In the genomic region with DNA sequence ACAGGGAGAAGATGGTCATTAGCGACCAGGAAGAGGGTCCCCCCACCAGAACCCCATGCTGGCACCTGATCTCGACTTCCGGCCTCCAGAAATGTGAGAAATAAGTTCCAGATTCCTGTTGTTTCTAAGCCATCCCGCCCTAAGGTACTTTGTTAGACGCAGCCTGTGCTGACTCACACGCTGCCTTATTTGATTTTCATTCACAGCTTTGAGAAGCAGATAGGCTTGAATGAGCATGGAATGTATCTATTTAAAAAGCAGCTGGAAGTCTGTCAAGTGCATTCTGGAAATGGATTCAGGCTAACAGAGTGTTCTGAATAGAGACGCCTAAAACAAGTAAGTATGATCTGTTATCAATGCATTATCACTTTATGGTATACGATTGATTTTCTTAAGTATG, we compare ENCODE assay signal across 12 cellular contexts. TPM values are rescaled to one million over a fixed set of nuclear protein-coding genes. Genes with fewer than 3 reads are reported as not detected.
DNase-seq lines count a peak whose midpoint lies in the region; ATAC-seq and TF ChIP-seq lines count a peak whose summit lies in the region.
"Had no signal": no experiment of that assay in that cellular context is flagged by ENCODE, and none has a peak within 500 bp of the region (broad histone marks: within the 10 kb centered on the region; RNA-seq: fewer than 3 reads in every experiment).

No MANE protein-coding gene starts in this region.

- TF ChIP-seq CTCF in kidney epithelial cell (IDR thresholded peaks at IDR 0.05; ENCODE audit: insufficient read depth, low read length, poor library complexity, severe bottlenecking): no peak
- no peak for TF ChIP-seq CTCF in transverse colon (IDR thresholded peaks at IDR 0.05)

- no peak for ATAC-seq in HG03095 (IDR thresholded peaks at IDR 0.05; ENCODE audit: unreplicated experiment)
- no peak for ATAC-seq in GM19463 (IDR thresholded peaks at IDR 0.05; ENCODE audit: unreplicated experiment)
- ATAC-seq: mucosa of descending colon had no signal

- 72% methylated on average over 5 to 8 of the region's 8 CpGs for WGBS in transverse colon (ENCODE audit: low coverage in 1 of 2), 2 donors

- H3K9me3 ChIP-seq in transverse colon: no peaks in the 10 kb centered on the region
- H3K9me3 ChIP-seq in HAP-1: no peaks in the 10 kb centered on the region
- H3K9me3 ChIP-seq: mucosa of descending colon had no signal

- intact Hi-C loops in transverse colon (cut with DNase I; ENCODE audit: low total_unique reads): loop anchor here (10.0 kb wide), 1 partner anchor 99 kb away; no protein-coding TSS in a partner anchor

- no peak overlapping the region for H3K27ac ChIP-seq in transverse colon

- H3K4me1 ChIP-seq in transverse colon (peaks cover 3 to 40% (median 29%) of the 10 kb centered on the region in 4 donors), HAP-1 (no peaks in the 10 kb centered on the region)

- no peak for TF ChIP-seq POLR2A in transverse colon (IDR thresholded peaks at IDR 0.05)

- DNase-seq in ACHN (peak; percentile 93), HK-2 (ENCODE audit: unreplicated experiment) (peak; percentile 56), astrocyte of the hippocampus (ENCODE audit: low read depth, low spot score) (peak; percentile 92), kidney epithelial cell (ENCODE audit: low read depth) (peak; percentile 90), transverse colon (no peak), HAP-1 (ENCODE audit: low spot score in 2 of 2) (no peak)
- DNase-seq: glutamatergic neuron, mucosa of descending colon, NCI-H1048 had no signal

- H3K4me3 ChIP-seq in kidney epithelial cell (ENCODE audit: low read depth, low read length) (no peak overlapping the region), transverse colon (no peak overlapping the region), HAP-1 (no peak overlapping the region)
- H3K4me3 ChIP-seq: mucosa of descending colon, skin epidermis had no signal

- in situ Hi-C loops in ACHN (cut with HindIII; ENCODE audit: low pct_ligation_motif_present, low pct_unique_long_range_greater_than_20kb, low sequenced_read_pairs): no loop called here
- in situ Hi-C loops in transverse colon (cut with MboI; ENCODE audit: low pct_ligation_motif_present in 1 of 4, low pct_unique_long_range_greater_than_20kb in 1 of 4, low sequenced_read_pairs in 3 of 4): no loop called here
- in situ Hi-C loops in HAP-1 (cut with MboI; ENCODE audit: low sequenced_read_pairs): no loop called here

- H3K27me3 ChIP-seq in kidney epithelial cell (ENCODE audit: control insufficient read depth, insufficient read depth, low read length) (no peaks in the 10 kb centered on the region), transverse colon (no peaks in the 10 kb centered on the region), HAP-1 (ENCODE audit: low read depth) (no peaks in the 10 kb centered on the region)

- TF ChIP-seq EP300 in transverse colon (IDR thresholded peaks at IDR 0.05; ENCODE audit: low read depth): no peak

- no peaks in the 10 kb centered on the region for H3K36me3 ChIP-seq in kidney epithelial cell (ENCODE audit: control insufficient read depth, insufficient read depth, low read length)
- H3K36me3 ChIP-seq in transverse colon: no peaks in the 10 kb centered on the region
- no peaks in the 10 kb centered on the region for H3K36me3 ChIP-seq in HAP-1 (replicated peaks)

RNA-seq across cellular contexts. Expression of gene IL1R2, which starts 8.3 kb away (rescaled TPM):
- total RNA-seq in kidney epithelial cell (0.50 TPM in 1 of 2 replicates, not detected in the other), transverse colon (10 to 100 TPM in 3 of 4 donors, 1 to 10 TPM in 1; 7.1 to 52.4 (median 29.9) TPM)

Comparison
In these comparisons a context has a peak if more than half of its experiments do, and no peak if none do; other contexts are left out.
1. DNase-seq: peak in ACHN (single experiment), HK-2 (single experiment), astrocyte of the hippocampus (single experiment) and kidney epithelial cell (single experiment); none in transverse colon (single experiment) and HAP-1 (0 of 2).